Comparison of ENCODE assay signal across 10 cellular contexts in the genomic region with DNA sequence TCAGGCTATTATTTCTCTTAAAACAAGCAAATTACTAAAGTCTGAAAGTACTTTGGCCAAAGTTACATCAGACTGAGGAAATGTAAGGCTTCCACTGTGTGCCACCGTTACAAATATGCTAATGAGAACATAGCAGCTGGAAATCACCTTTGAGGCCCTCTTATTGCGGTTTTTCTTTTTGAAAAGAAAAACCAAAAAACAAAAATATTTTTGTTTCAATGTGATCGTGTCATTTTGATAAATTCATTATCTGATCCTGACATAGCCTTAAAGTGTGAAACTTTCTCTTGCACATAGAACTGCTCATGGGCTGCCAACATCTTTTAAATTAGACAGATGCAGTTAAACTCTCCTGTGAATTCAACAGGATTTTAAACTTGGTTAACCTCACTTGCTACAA. TPM values are rescaled to one million over a fixed set of nuclear protein-coding genes. Genes with fewer than 3 reads are reported as not detected.
DNase-seq lines count a peak whose midpoint lies in the region; ATAC-seq, FAIRE-seq and TF ChIP-seq lines count a peak whose summit lies in the region.
"Had no signal": no experiment of that assay in that cellular context is flagged by ENCODE, and none has a peak within 500 bp of the region (broad histone marks: within the 10 kb centered on the region; RNA-seq: fewer than 3 reads in every experiment).

No MANE protein-coding gene starts in this region.

- CTCF ChIA-PET in GM12878 (lab: Yijun Ruan, JAX) = interaction anchor here (1.3 to 4.8 kb wide), 8 partner anchors 10 to 236 kb away, joined by 3 to 27 read pairs (median 7); partner anchors contain the start of gene NEUROG2

- no peaks in the 10 kb centered on the region for H4K20me1 ChIP-seq in GM12878 (ENCODE audit: control insufficient read depth, insufficient read depth)

- peak overlapping the region; percentile 96 for H3K4me2 ChIP-seq in GM12878 (ENCODE audit: control insufficient read depth, insufficient read depth)

- TF ChIP-seq EP300 in GM12878 (IDR thresholded peaks at IDR 0.05; ENCODE audit: borderline replicate concordance in 1 of 2, control insufficient read depth in 1 of 2, low read depth in 2 of 2, low read length in 2 of 2) = peak in 1 of 2 experiments; percentile 67; a peak in 3 of 4 replicates

- H3K4me3 ChIP-seq in GM12878 (peak overlapping the region; percentile 37; the same call in 1 of the 2 replicates), left ventricle myocardium inferior (no peak overlapping the region)

- H3K27ac ChIP-seq in GM12878 (ENCODE audit: control insufficient read depth, insufficient read depth) (peak overlapping the region; percentile 99), left ventricle myocardium inferior (replicated peaks) (no peak overlapping the region)

- SMC1A ChIA-PET in GM12878 (lab: Charles Lee; ENCODE audit: uncharacterized antibody, unreplicated experiment) = interaction anchor here (1.3 to 22.9 kb wide), 8 partner anchors 9 to 228 kb away, joined by 3 to 247 read pairs (median 30); partner anchors contain the start of genes ALPK1 and NEUROG2

- peak overlapping the region; percentile 30; the same call in 1 of the 2 replicates for H2AFZ ChIP-seq in GM12878 (ENCODE audit: control insufficient read depth, low read depth, low read length)

- TF ChIP-seq CTCF in GM12878 (IDR thresholded peaks at IDR 0.05 in 2 of 3, conservative IDR thresholded peaks at IDR 0.05 in 1 of 3; ENCODE audit: control insufficient read depth in 2 of 3, extremely low read depth in 1 of 3, insufficient read depth in 1 of 3, low read depth in 3 of 3, low read length in 3 of 3) (no peak), left ventricle myocardium inferior (IDR thresholded peaks at IDR 0.05; ENCODE audit: borderline replicate concordance) (no peak)

- POLR2A ChIA-PET in GM12878 (lab: Charles Lee) = interaction anchor here (0.6 to 7.2 kb wide), 10 partner anchors 9 to 229 kb away, joined by 3 to 61 read pairs (median 12); partner anchors contain the start of genes ALPK1, AP1AR and NEUROG2

- WGBS in GM12878 (ENCODE audit: insufficient coverage, insufficient replicate concordance, low lambda C conversion rate, missing lambda C conversion rate) = 0% methylated on average over 3 of the region's 3 CpGs

- TF ChIP-seq POLR2A in GM12878 (IDR thresholded peaks at IDR 0.05; ENCODE audit: low read depth, low read length) = no peak

- H3K9me3 ChIP-seq in GM12878 (replicated peaks; ENCODE audit: control insufficient read depth, insufficient read depth, low read length) = no peaks in the 10 kb centered on the region; the same call in 2 of the 3 replicates
- H3K9me3 ChIP-seq in left ventricle myocardium inferior (replicated peaks) = no peaks in the 10 kb centered on the region

- BruUV-seq in GM12878 (replicated peaks; lab: Mats Ljungman, UMichigan) = no TSS peak

- H3K4me1 ChIP-seq in GM12878 (ENCODE audit: control insufficient read depth, insufficient read depth, low read length) = peaks cover 24% of the 10 kb centered on the region
- peaks cover 26% of the 10 kb centered on the region for H3K4me1 ChIP-seq in left ventricle myocardium inferior

- RAD21 ChIA-PET in GM12878 (lab: Charles Lee; ENCODE audit: unreplicated experiment) = interaction anchor here (1.1 to 14.1 kb wide), 11 partner anchors 8 to 228 kb away, joined by 3 to 151 read pairs (median 20); partner anchors contain the start of genes ALPK1 and NEUROG2

- H3K27me3 ChIP-seq in GM12878 (replicated peaks in 1 of 2; ENCODE audit: control insufficient read depth in 2 of 2, insufficient read depth in 2 of 2, low read length in 1 of 2) (no peaks in the 10 kb centered on the region), left ventricle myocardium inferior (ENCODE audit: low read depth) (no peaks in the 10 kb centered on the region)

- no peak for TF ChIP-seq RAD21 in GM12878 (IDR thresholded peaks at IDR 0.05; ENCODE audit: insufficient read depth, low read depth, low read length)

- peak; percentile 40 for ATAC-seq in GM18502 (IDR thresholded peaks at IDR 0.05; ENCODE audit: poor library complexity, unreplicated experiment)
- peak; percentile 29 for ATAC-seq in GM21423 (IDR thresholded peaks at IDR 0.05; ENCODE audit: unreplicated experiment)
- peak; percentile 35 for ATAC-seq in HG03432 (IDR thresholded peaks at IDR 0.05; ENCODE audit: unreplicated experiment)
- peak; percentile 38 for ATAC-seq in GM12878

- in situ Hi-C loops in GM12878 (cut with MboI) = no loop called here

- H3K36me3 ChIP-seq in GM12878 (ENCODE audit: control insufficient read depth in 2 of 2, insufficient read depth in 2 of 2, low read length in 1 of 2) (no peaks in the 10 kb centered on the region), left ventricle myocardium inferior (no peaks in the 10 kb centered on the region)

- H3K79me2 ChIP-seq in GM12878 (ENCODE audit: control insufficient read depth, insufficient read depth, low read length) = peaks cover 59% of the 10 kb centered on the region

- DNase-seq in GM12878 (ENCODE audit: low read depth, low spot score) (no peak), left ventricle myocardium inferior (no peak), NCI-H82 treated with DMSO at 0.1 percent for 48 hours (lab: John Stamatoyannopoulos, UW; ENCODE audit: unreplicated experiment) (no peak), NCI-H2029 treated with DMSO at 0.1 percent for 48 hours (lab: John Stamatoyannopoulos, UW) (no peak), germinal center (ENCODE audit: low spot score) (no peak)
- DNase-seq: NCI-H774, trophoblast cell had no signal

- intact Hi-C loops in GM12878 (cut with micrococcal nuclease; ENCODE audit: unreplicated experiment) = loop anchor here (1.0 to 10.0 kb wide), 3 partner anchors 30 to 1476 kb away; partner anchors contain the start of gene CAMK2D
- intact Hi-C loops in left ventricle myocardium inferior (cut with micrococcal nuclease) = no loop called here

- peak overlapping the region; percentile 99 for H3K9ac ChIP-seq in GM12878 (ENCODE audit: control insufficient read depth, insufficient read depth, low read length)

- peak; percentile 18 for FAIRE-seq in GM12878 (lab: Jason Lieb, UNC)

RNA-seq across cellular contexts. Expression of gene TIFA, which starts 2.8 kb away (rescaled TPM):
- total RNA-seq in GM12878 (2013; cell fraction: nucleolus; rRNA removed) = 68.2 and 72.8 TPM in 2 replicates
- total RNA-seq in GM12878 (2014; rRNA removed) (57.0 and 84.4 TPM in 2 replicates), GM12878 (2014; rRNA removed; fragmentation: Illumina TruSeq; extraction: Trizol) (69.7 and 74.5 TPM in 2 replicates), GM12878 (2021) (96.3 and 100 TPM in 2 replicates), left ventricle myocardium inferior (16.1 TPM)
- polyA plus RNA-seq in GM12878 (2011; ENCODE audit: low read depth) = 41.0 TPM
- polyA plus RNA-seq in GM12878 (2011; rRNA removed) (135 and 218 TPM in 2 replicates), GM12878 (2014; fragmentation: Illumina TruSeq; extraction: Trizol) (80.8 and 105 TPM in 2 replicates), GM12878 (2014; fragmentation: Nextera tagmentation; extraction: Ambion mirVana) (10 to 100 TPM; 31.6 to 34.6 TPM), GM12878 (2014; rRNA removed) (78.8 and 93.9 TPM in 2 replicates), GM12878 (2016; fragmentation: Nextera tagmentation; extraction: Ambion mirVana) (100 to 1,000 TPM; 116 to 125 TPM)
- polyA plus RNA-seq in GM12878 (2011; cell fraction: cytosol; rRNA removed) = 36.5 and 41.4 TPM in 2 replicates
- polyA plus RNA-seq in GM12878 (2011; cell fraction: nucleus; rRNA removed) = 27.4 and 31.3 TPM in 2 replicates
- polyA plus RNA-seq in GM12878 (2012) = 36.4 and 72.0 TPM in 2 replicates
- polyA minus RNA-seq in GM12878 (2011; rRNA and poly(A)+ RNA removed) = 46.7 and 54.7 TPM in 2 replicates
- 25.7 and 27.1 TPM in 2 replicates for polyA minus RNA-seq in GM12878 (2011; cell fraction: cytosol; rRNA and poly(A)+ RNA removed)
- polyA minus RNA-seq in GM12878 (2011; cell fraction: nucleus; rRNA and poly(A)+ RNA removed) = 37.1 and 50.5 TPM in 2 replicates

RNA-seq across cellular contexts. Expression of gene ALPK1, which starts 8.7 kb away (rescaled TPM):
- total RNA-seq in GM12878 (2013; cell fraction: nucleolus; rRNA removed) = 400 and 422 TPM in 2 replicates
- total RNA-seq in GM12878 (2014; rRNA removed) = 26.5 and 32.2 TPM in 2 replicates
- 32.3 and 37.2 TPM in 2 replicates for total RNA-seq in GM12878 (2014; rRNA removed; fragmentation: Illumina TruSeq; extraction: Trizol)
- total RNA-seq in GM12878 (2021) = 27.6 and 28.5 TPM in 2 replicates
- polyA plus RNA-seq in GM12878 (2011; ENCODE audit: low read depth) = 8.8 TPM
- 31.6 and 42.7 TPM in 2 replicates for polyA plus RNA-seq in GM12878 (2011; rRNA removed)
- polyA plus RNA-seq in GM12878 (2011; cell fraction: cytosol; rRNA removed) = 11.3 TPM in 2 replicates
- polyA plus RNA-seq in GM12878 (2011; cell fraction: nucleus; rRNA removed) = 63.2 and 85.3 TPM in 2 replicates
- 16.1 and 17.4 TPM in 2 replicates for polyA plus RNA-seq in GM12878 (2012)
- polyA plus RNA-seq in GM12878 (2014; fragmentation: Illumina TruSeq; extraction: Trizol) = 23.1 and 27.0 TPM in 2 replicates
- polyA plus RNA-seq in GM12878 (2014; fragmentation: Nextera tagmentation; extraction: Ambion mirVana) = 1 to 10 TPM; 8.5 to 9.7 TPM
- polyA plus RNA-seq in GM12878 (2014; rRNA removed) = 21.5 and 21.9 TPM in 2 replicates
- polyA plus RNA-seq in GM12878 (2016; fragmentation: Nextera tagmentation; extraction: Ambion mirVana) = 10 to 100 TPM; 21.2 to 22.2 TPM
- polyA minus RNA-seq in GM12878 (2011; rRNA and poly(A)+ RNA removed) = 38.8 and 43.6 TPM in 2 replicates
- 6.9 and 11.9 TPM in 2 replicates for polyA minus RNA-seq in GM12878 (2011; cell fraction: cytosol; rRNA and poly(A)+ RNA removed)
- 103 and 108 TPM in 2 replicates for polyA minus RNA-seq in GM12878 (2011; cell fraction: nucleus; rRNA and poly(A)+ RNA removed)
- total RNA-seq in left ventricle myocardium inferior = 3.1 TPM

RNA-seq across cellular contexts. Expression of gene AP1AR, which starts 56.9 kb away (rescaled TPM):
- total RNA-seq in GM12878 (2013; cell fraction: nucleolus; rRNA removed) = 27.8 and 30.2 TPM in 2 replicates
- total RNA-seq in GM12878 (2014; rRNA removed) (16.8 and 23.2 TPM in 2 replicates), GM12878 (2014; rRNA removed; fragmentation: Illumina TruSeq; extraction: Trizol) (20.2 and 20.9 TPM in 2 replicates), GM12878 (2021) (18.2 and 19.8 TPM in 2 replicates), left ventricle myocardium inferior (9.6 TPM)
- polyA plus RNA-seq in GM12878 (2011; ENCODE audit: low read depth) = 3.3 TPM
- polyA plus RNA-seq in GM12878 (2011; rRNA removed) (29.1 and 52.5 TPM in 2 replicates), GM12878 (2014; fragmentation: Illumina TruSeq; extraction: Trizol) (14.4 and 19.7 TPM in 2 replicates), GM12878 (2014; fragmentation: Nextera tagmentation; extraction: Ambion mirVana) (1 to 10 TPM; 5.6 to 7.2 TPM), GM12878 (2014; rRNA removed) (12.9 and 14.7 TPM in 2 replicates), GM12878 (2016; fragmentation: Nextera tagmentation; extraction: Ambion mirVana) (10 to 100 TPM; 15.9 to 17.1 TPM)
- 6.4 and 7.7 TPM in 2 replicates for polyA plus RNA-seq in GM12878 (2011; cell fraction: cytosol; rRNA removed)
- 16.9 and 21.3 TPM in 2 replicates for polyA plus RNA-seq in GM12878 (2011; cell fraction: nucleus; rRNA removed)
- 7.2 and 10.6 TPM in 2 replicates for polyA plus RNA-seq in GM12878 (2012)
- polyA minus RNA-seq in GM12878 (2011; rRNA and poly(A)+ RNA removed) = 3.8 and 6.7 TPM in 2 replicates
- polyA minus RNA-seq in GM12878 (2011; cell fraction: cytosol; rRNA and poly(A)+ RNA removed) = 10.6 and 11.9 TPM in 2 replicates
- polyA minus RNA-seq in GM12878 (2011; cell fraction: nucleus; rRNA and poly(A)+ RNA removed) = 9.9 and 13.1 TPM in 2 replicates
